8 cellular contexts compared by ENCODE assay signal in genomic region chr3:42582474-42583070, GRCh38. TPM values are rescaled to one million over a fixed set of nuclear protein-coding genes. Genes with fewer than 3 reads are reported as not detected.
DNase-seq lines count a peak whose midpoint lies in the region; ATAC-seq and TF ChIP-seq lines count a peak whose summit lies in the region.

No MANE protein-coding gene starts in this region.

- CTCF ChIA-PET in WTC11 (lab: Charles Lee), result interaction anchor here (0.7 to 2.7 kb wide), 12 partner anchors 8 to 391 kb away, joined by 3 to 17 read pairs (median 6); partner anchors contain the start of genes NKTR and SS18L2

- no peaks in the 10 kb centered on the region for H3K9me2 ChIP-seq in hepatocyte (replicated peaks; ENCODE audit: insufficient read depth)

- DNase-seq in NCI-H1417 treated with DMSO at 0.1 percent for 48 hours (lab: John Stamatoyannopoulos, UW) (peak; percentile 67), NCI-H1417 (lab: John Stamatoyannopoulos, UW) (no peak), WTC11 (ENCODE audit: low spot score) (no peak), hepatocyte (ENCODE audit: low spot score) (no peak), amniotic stem cell (lab: John Stamatoyannopoulos, UW) (no peak), 8988T (no peak), NCI-H1930 (lab: John Stamatoyannopoulos, UW) (no peak)
- no peak for DNase-seq in stimulated activated effector memory CD8-positive, alpha-beta T cell treated with anti-CD3 and anti-CD28 coated beads, Interleukin-12 subunit alpha, Interleukin-12 subunit beta, amount 100 ng/mL, for 72 hours (ENCODE audit: low spot score in 2 of 2)

- peak overlapping the region; percentile 91 for H3K27ac ChIP-seq in hepatocyte

- peaks cover 41% of the 10 kb centered on the region for H3K4me1 Mint-ChIP-seq in WTC11
- peaks cover 42% of the 10 kb centered on the region for H3K4me1 Mint-ChIP-seq in stimulated activated effector memory CD8-positive, alpha-beta T cell treated with anti-CD3 and anti-CD28 coated beads, Interleukin-12 subunit alpha, Interleukin-12 subunit beta, amount 100 ng/mL, for 72 hours

- peaks cover 12% of the 10 kb centered on the region for H3K36me3 Mint-ChIP-seq in WTC11
- peaks cover 19% of the 10 kb centered on the region for H3K36me3 Mint-ChIP-seq in stimulated activated effector memory CD8-positive, alpha-beta T cell treated with anti-CD3 and anti-CD28 coated beads, Interleukin-12 subunit alpha, Interleukin-12 subunit beta, amount 100 ng/mL, for 72 hours

- POLR2A ChIA-PET in WTC11 (lab: Charles Lee), result interaction anchor here (0.9 to 3.2 kb wide), 5 partner anchors 8 to 173 kb away, joined by 3 to 19 read pairs (median 6); partner anchors contain the start of genes NKTR and SS18L2

- 5% methylated on average over 3 of the region's 3 CpGs for WGBS in hepatocyte (ENCODE audit: low lambda C conversion rate, missing lambda C conversion rate)

- no peaks in the 10 kb centered on the region for H3K27me3 ChIP-seq in hepatocyte

- H4K20me1 ChIP-seq in hepatocyte (ENCODE audit: insufficient read depth, poor library complexity, severe bottlenecking), result no peaks in the 10 kb centered on the region

- TF ChIP-seq CTCF in WTC11 (IDR thresholded peaks at IDR 0.05), result no peak
- no peak for TF ChIP-seq CTCF in hepatocyte (IDR thresholded peaks at IDR 0.05; ENCODE audit: poor library complexity)

- peak overlapping the region; percentile 37 for H3K4me3 ChIP-seq in hepatocyte

- peak overlapping the region; percentile 70 for H2AFZ ChIP-seq in hepatocyte

- no peaks in the 10 kb centered on the region for H3K9me3 ChIP-seq in hepatocyte (ENCODE audit: low read depth)

- H3K27ac Mint-ChIP-seq in WTC11, result peak overlapping the region; percentile 92
- H3K27ac Mint-ChIP-seq in stimulated activated effector memory CD8-positive, alpha-beta T cell treated with anti-CD3 and anti-CD28 coated beads, Interleukin-12 subunit alpha, Interleukin-12 subunit beta, amount 100 ng/mL, for 72 hours, result peak overlapping the region; percentile 90

- peaks cover 4% of the 10 kb centered on the region; the same call in 1 of the 2 replicates for H3K9me3 Mint-ChIP-seq in WTC11
- H3K9me3 Mint-ChIP-seq in stimulated activated effector memory CD8-positive, alpha-beta T cell treated with anti-CD3 and anti-CD28 coated beads, Interleukin-12 subunit alpha, Interleukin-12 subunit beta, amount 100 ng/mL, for 72 hours, result no peaks in the 10 kb centered on the region

- no peaks in the 10 kb centered on the region for H3K27me3 Mint-ChIP-seq in WTC11 (ENCODE audit: low read depth)

- peak overlapping the region; percentile 83 for H3K4me3 Mint-ChIP-seq in WTC11
- peak overlapping the region; percentile 87 for H3K4me3 Mint-ChIP-seq in stimulated activated effector memory CD8-positive, alpha-beta T cell treated with anti-CD3 and anti-CD28 coated beads, Interleukin-12 subunit alpha, Interleukin-12 subunit beta, amount 100 ng/mL, for 72 hours

- H3K4me2 ChIP-seq in hepatocyte, result peak overlapping the region; percentile 82

- ATAC-seq in WTC11, result peak; percentile 9
- no peak for ATAC-seq in stimulated activated effector memory CD8-positive, alpha-beta T cell treated with anti-CD3 and anti-CD28 coated beads, Interleukin-12 subunit alpha, Interleukin-12 subunit beta, amount 100 ng/mL, for 72 hours

- peaks cover 40% of the 10 kb centered on the region for H3K79me2 ChIP-seq in hepatocyte

- H3K4me1 ChIP-seq in hepatocyte (ENCODE audit: insufficient read depth), result peaks cover 16% of the 10 kb centered on the region

- no peaks in the 10 kb centered on the region for H3K36me3 ChIP-seq in hepatocyte (replicated peaks; ENCODE audit: insufficient read depth, low read depth)

TF ChIP-seq in WTC11, 78 proteins besides CTCF, POLR2A, EP300 and RAD21:
- TF ChIP-seq NR3C1 (CRISPR knock-in tag; conservative IDR thresholded peaks at IDR 0.05; ENCODE audit: low read depth), result no peak
- no peak for TF ChIP-seq IRF2 (CRISPR knock-in tag; IDR thresholded peaks at IDR 0.05; ENCODE audit: borderline replicate concordance, low read depth)
- TF ChIP-seq FOXP1 (CRISPR knock-in tag; IDR thresholded peaks at IDR 0.05; ENCODE audit: borderline replicate concordance), result no peak
- TF ChIP-seq ZNF416 (CRISPR knock-in tag; IDR thresholded peaks at IDR 0.05), result no peak
- TF ChIP-seq SP1 (CRISPR knock-in tag; conservative IDR thresholded peaks at IDR 0.05), result no peak; the same call in 1 of the 2 replicates
- no peak for TF ChIP-seq E2F4 (CRISPR knock-in tag; IDR thresholded peaks at IDR 0.05; ENCODE audit: borderline replicate concordance, low read depth)
- TF ChIP-seq KAT7 (CRISPR knock-in tag; IDR thresholded peaks at IDR 0.05; ENCODE audit: borderline replicate concordance), result no peak
- TF ChIP-seq GABPB1 (CRISPR knock-in tag; IDR thresholded peaks at IDR 0.05), result no peak
- TF ChIP-seq TEAD1 (CRISPR knock-in tag; IDR thresholded peaks at IDR 0.05), result no peak
- no peak for TF ChIP-seq GTF2I (CRISPR knock-in tag; conservative IDR thresholded peaks at IDR 0.05)
- no peak for TF ChIP-seq JUN (CRISPR knock-in tag; IDR thresholded peaks at IDR 0.05)
- TF ChIP-seq ZNF263 (CRISPR knock-in tag; IDR thresholded peaks at IDR 0.05; ENCODE audit: low read depth), result no peak
- TF ChIP-seq EMX1 (CRISPR knock-in tag; IDR thresholded peaks at IDR 0.05), result no peak

RNA-seq across cellular contexts. Expression of gene SEC22C, which starts 0.8 kb away (rescaled TPM):
- total RNA-seq in WTC11 (2021) (35.2 to 37.0 TPM (median 37.0 TPM) in 3 replicates), hepatocyte (44.1 and 53.9 TPM in 2 replicates)
- 23.5 and 31.4 TPM in 2 replicates for polyA plus RNA-seq in hepatocyte

RNA-seq across cellular contexts. Expression of gene SS18L2, which starts 8.1 kb away (rescaled TPM):
- total RNA-seq in WTC11 (2021), result 52.9 to 65.0 TPM (median 62.6 TPM) in 3 replicates
- 23.5 and 26.8 TPM in 2 replicates for total RNA-seq in hepatocyte
- polyA plus RNA-seq in hepatocyte, result 53.7 and 61.7 TPM in 2 replicates

RNA-seq across cellular contexts. Expression of gene NKTR, which starts 17.9 kb away (rescaled TPM):
- 76.4 to 89.3 TPM (median 82.3 TPM) in 3 replicates for total RNA-seq in WTC11 (2021)
- total RNA-seq in hepatocyte, result 74.3 and 78.9 TPM in 2 replicates
- polyA plus RNA-seq in hepatocyte, result 36.8 and 66.2 TPM in 2 replicates
